ENCODE assay signal across 17 cellular contexts in the genomic region with DNA sequence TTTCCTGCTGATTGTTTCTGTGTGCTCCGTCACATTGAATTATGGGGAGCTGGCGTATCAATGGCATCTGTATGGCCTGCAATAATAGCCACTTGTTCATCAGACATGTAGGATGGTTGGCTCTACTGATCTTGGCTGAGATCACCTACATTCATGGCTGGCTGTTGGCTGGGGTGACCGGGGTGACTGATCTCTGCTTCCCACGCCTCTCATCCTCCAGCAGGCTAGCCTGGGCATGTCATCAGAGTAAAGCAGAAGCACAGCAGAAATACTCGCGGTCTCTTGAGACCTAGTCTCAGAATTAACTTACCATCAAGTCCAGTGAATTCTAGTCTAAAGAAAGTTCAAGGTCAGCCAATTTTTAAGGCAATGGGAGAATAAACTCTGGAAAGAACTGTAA.
DNase-seq lines count a peak whose midpoint lies in the region; ATAC-seq and TF ChIP-seq lines count a peak whose summit lies in the region.
"Had no signal": no experiment of that assay in that cellular context is flagged by ENCODE, and none has a peak within 500 bp of the region (broad histone marks: within the 10 kb centered on the region; RNA-seq: fewer than 3 reads in every experiment).

No MANE protein-coding gene starts in this region.

- ATAC-seq in WTC11 (no peak), GM21528 (IDR thresholded peaks at IDR 0.05; ENCODE audit: low FRiP score, unreplicated experiment) (no peak), HG03469 (IDR thresholded peaks at IDR 0.05; ENCODE audit: unreplicated experiment) (no peak)
- ATAC-seq: GM12878 had no signal

- POLR2A ChIA-PET in WTC11 (lab: Charles Lee), result no interaction called here

- no peaks in the 10 kb centered on the region for H3K36me3 Mint-ChIP-seq in WTC11

- CTCF ChIA-PET in WTC11 (lab: Charles Lee), result interaction anchor here (1.2 to 2.0 kb wide), 4 partner anchors 27 to 554 kb away, joined by 3 to 7 read pairs (median 4); no protein-coding TSS in a partner anchor

- H3K27ac Mint-ChIP-seq in WTC11, result peak overlapping the region; percentile 6; the same call in 1 of the 2 replicates
- H3K27ac Mint-ChIP-seq: activated naive CD8-positive, alpha-beta T cell treated with anti-CD3 and anti-CD28 coated beads, Interleukin-2, amount 50 U/mL, for 24 hours; H9 had no signal

- H4K20me1 ChIP-seq in osteoblast (ENCODE audit: insufficient read depth, low read length), result no peaks in the 10 kb centered on the region

- TF ChIP-seq CTCF in WTC11 (IDR thresholded peaks at IDR 0.05) (no peak), fibroblast of villous mesenchyme (IDR thresholded peaks at IDR 0.05; ENCODE audit: insufficient read depth, low read depth, low read length) (no peak), osteoblast (IDR thresholded peaks at IDR 0.05; ENCODE audit: extremely low read depth, low read depth, low read length) (no peak)

- H3K4me3 ChIP-seq in fibroblast of villous mesenchyme (ENCODE audit: low read depth, low read length) (no peak overlapping the region), osteoblast (ENCODE audit: insufficient read depth, low read length) (no peak overlapping the region)
- H3K4me3 ChIP-seq: GM12878 had no signal

- no peaks in the 10 kb centered on the region for H3K79me2 ChIP-seq in osteoblast (ENCODE audit: insufficient read depth, low read length)

- no peak overlapping the region for H3K4me3 Mint-ChIP-seq in WTC11
- H3K4me3 Mint-ChIP-seq: activated naive CD8-positive, alpha-beta T cell treated with anti-CD3 and anti-CD28 coated beads, Interleukin-2, amount 50 U/mL, for 24 hours had no signal

- H2AFZ ChIP-seq in osteoblast (ENCODE audit: low read length), result peak overlapping the region; percentile 4

- peaks cover 26% of the 10 kb centered on the region for H3K4me1 ChIP-seq in osteoblast (ENCODE audit: insufficient read depth, low read length)

- H3K36me3 ChIP-seq in osteoblast (ENCODE audit: insufficient read depth, low read length), result no peaks in the 10 kb centered on the region

- no peaks in the 10 kb centered on the region for H3K9me3 ChIP-seq in osteoblast (ENCODE audit: low read depth, low read length)

- peak; percentile 14 for DNase-seq in EH (ENCODE audit: low read depth)
- DNase-seq in WTC11 (ENCODE audit: low spot score), result no peak
- DNase-seq in fibroblast of villous mesenchyme (ENCODE audit: low read depth), result peak; percentile 19
- DNase-seq in osteoblast (ENCODE audit: insufficient read length, low spot score, missing footprints), result no peak
- DNase-seq in SW 1271 (lab: John Stamatoyannopoulos, UW), result no peak
- no peak for DNase-seq in AG08396 (ENCODE audit: low spot score)
- DNase-seq: activated CD8-positive, alpha-beta memory T cell treated with anti-CD3 and anti-CD28 coated beads, Interleukin-2, amount 50 U/mL, for 4 hours; activated naive CD8-positive, alpha-beta T cell treated with anti-CD3 and anti-CD28 coated beads, Interleukin-2, amount 50 U/mL, for 24 hours; DMS153; effector CD8-positive, alpha-beta T cell; H9; NCI-H524 treated with DMSO at 0.1 percent for 48 hours; SHP77 treated with DMSO at 0.1 percent for 48 hours; stimulated activated CD4-positive, alpha-beta T cell treated with anti-CD3 and anti-CD28 coated beads, Interleukin-12 subunit alpha, Interleukin-12 subunit beta, amount 100 ng/mL, for 4 hours had no signal

- H3K27me3 ChIP-seq in osteoblast (ENCODE audit: insufficient read depth, low read length), result peaks cover 18% of the 10 kb centered on the region

- peak overlapping the region; percentile 61 for H3K27ac ChIP-seq in osteoblast (ENCODE audit: low read depth, low read length)

- H3K9me3 Mint-ChIP-seq in WTC11, result no peaks in the 10 kb centered on the region
- H3K9me3 Mint-ChIP-seq: H9 had no signal

- peak overlapping the region; percentile 0 for H3K4me2 ChIP-seq in osteoblast (ENCODE audit: insufficient read depth, low read length)

- H3K27me3 Mint-ChIP-seq in WTC11 (ENCODE audit: low read depth), result peaks cover 13% of the 10 kb centered on the region

- peaks cover 23% of the 10 kb centered on the region for H3K4me1 Mint-ChIP-seq in WTC11

TF ChIP-seq in WTC11, 78 proteins besides CTCF, POLR2A, EP300 and RAD21:
- TF ChIP-seq GTF2I (CRISPR knock-in tag; conservative IDR thresholded peaks at IDR 0.05) (no peak), NR1H2 (CRISPR knock-in tag; IDR thresholded peaks at IDR 0.05) (no peak), ZNF396 (CRISPR knock-in tag; IDR thresholded peaks at IDR 0.05; ENCODE audit: borderline replicate concordance) (no peak)
- TF ChIP-seq, protein P1, sequence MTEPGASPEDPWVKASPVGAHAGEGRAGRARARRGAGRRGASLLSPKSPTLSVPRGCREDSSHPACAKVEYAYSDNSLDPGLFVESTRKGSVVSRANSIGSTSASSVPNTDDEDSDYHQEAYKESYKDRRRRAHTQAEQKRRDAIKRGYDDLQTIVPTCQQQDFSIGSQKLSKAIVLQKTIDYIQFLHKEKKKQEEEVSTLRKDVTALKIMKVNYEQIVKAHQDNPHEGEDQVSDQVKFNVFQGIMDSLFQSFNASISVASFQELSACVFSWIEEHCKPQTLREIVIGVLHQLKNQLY (CRISPR knock-in tag; IDR thresholded peaks at IDR 0.05), result no peak

Comparison
In these comparisons a context has a peak if more than half of its experiments do, and no peak if none do; other contexts are left out.
1. DNase-seq: peak in EH (single experiment) and fibroblast of villous mesenchyme (single experiment); none in WTC11 (single experiment), osteoblast (single experiment), SW 1271 (0 of 2) and AG08396 (single experiment).